In the genomic region with DNA sequence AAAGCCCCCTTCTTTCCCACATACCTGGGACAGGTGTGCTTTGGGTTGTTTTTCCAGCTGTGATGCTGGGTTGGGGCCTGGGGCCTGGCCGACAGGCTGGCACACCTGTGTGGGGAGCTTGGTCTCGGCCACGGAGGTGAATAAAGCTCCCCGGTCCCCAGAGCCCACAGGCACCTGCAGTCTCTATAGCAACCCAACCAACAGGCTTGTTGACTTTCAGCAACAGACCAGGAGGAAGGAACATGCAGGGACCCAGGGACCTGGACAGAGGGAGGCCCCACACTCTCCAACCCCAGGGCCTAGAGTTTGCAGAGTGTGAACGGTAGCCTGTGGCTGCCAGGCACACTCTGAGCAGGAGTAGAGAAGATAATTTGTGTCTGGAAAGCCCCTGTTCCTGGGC, we compare ENCODE assay signal across 13 cellular contexts. TPM values are rescaled to one million over a fixed set of nuclear protein-coding genes. Genes with fewer than 3 reads are reported as not detected.
DNase-seq lines count a peak whose midpoint lies in the region; TF ChIP-seq lines count a peak whose summit lies in the region.
"Had no signal": no experiment of that assay in that cellular context is flagged by ENCODE, and none has a peak within 500 bp of the region (broad histone marks: within the 10 kb centered on the region; RNA-seq: fewer than 3 reads in every experiment).

No MANE protein-coding gene starts in this region.

- H3K4ac ChIP-seq in mesenchymal stem cell (ENCODE audit: low read depth in 1 of 2, low read length in 2 of 2) = no peak overlapping the region

- no peak for TF ChIP-seq EP300 in transverse colon (IDR thresholded peaks at IDR 0.05; ENCODE audit: low read depth)

- H2AK5ac ChIP-seq in mesenchymal stem cell (ENCODE audit: low read length, severe bottlenecking) = no peak overlapping the region

- H4K8ac ChIP-seq in mesenchymal stem cell (ENCODE audit: low read length) = no peak overlapping the region

- DNase-seq in NCI-H510A treated with DMSO at 0.1 percent for 48 hours (lab: John Stamatoyannopoulos, UW) (peak; percentile 66), NCI-H510A (lab: John Stamatoyannopoulos, UW) (no peak), NCI-H526 treated with DMSO at 0.1 percent for 48 hours (lab: John Stamatoyannopoulos, UW) (peak; percentile 71), left kidney (ENCODE audit: low read depth, low spot score) (peak; percentile 53), transverse colon (peak; percentile 40), mesenchymal stem cell (no peak), activated T-cell treated with anti-CD3 and anti-CD28 coated beads for 4 hours (no peak)
- no peak for DNase-seq in activated CD8-positive, alpha-beta memory T cell treated with anti-CD3 and anti-CD28 coated beads, Interleukin-2, amount 50 U/mL, for 48 hours
- DNase-seq: activated gamma-delta T cell; CD4-positive, alpha-beta T cell; GF-D8; head of caudate nucleus had no signal

- no peak for TF ChIP-seq POLR2A in transverse colon (IDR thresholded peaks at IDR 0.05)

- H2BK12ac ChIP-seq in mesenchymal stem cell (ENCODE audit: low read length in 2 of 2) = no peak overlapping the region

- H3K4me3 ChIP-seq in transverse colon = no peak overlapping the region
- no peak overlapping the region for H3K4me3 ChIP-seq in mesenchymal stem cell (ENCODE audit: insufficient read depth in 1 of 2, low read depth in 1 of 2, low read length in 2 of 2)
- H3K4me3 ChIP-seq: A549 had no signal

- H3K36me3 ChIP-seq in transverse colon (no peaks in the 10 kb centered on the region), mesenchymal stem cell (ENCODE audit: control insufficient read depth in 1 of 2, insufficient read depth in 2 of 2, low read depth in 1 of 2, low read length in 2 of 2) (no peaks in the 10 kb centered on the region)

- no peak overlapping the region for H3K4me2 ChIP-seq in mesenchymal stem cell (ENCODE audit: low read length, poor library complexity, severe bottlenecking)
- H3K4me2 ChIP-seq: A549 had no signal

- H3K4me1 ChIP-seq in transverse colon (peaks cover 12 to 60% (median 22%) of the 10 kb centered on the region in 4 donors), mesenchymal stem cell (ENCODE audit: control insufficient read depth, insufficient read depth, low read depth, low read length) (peaks cover 8% of the 10 kb centered on the region)

- no peak overlapping the region for H2AFZ ChIP-seq in mesenchymal stem cell (ENCODE audit: low read depth, low read length)

- in situ Hi-C loops in transverse colon (cut with MboI; ENCODE audit: low pct_ligation_motif_present in 1 of 4, low pct_unique_long_range_greater_than_20kb in 1 of 4, low sequenced_read_pairs in 3 of 4) = no loop called here

- no peak overlapping the region for H2BK5ac ChIP-seq in mesenchymal stem cell (ENCODE audit: low read depth, low read length, poor library complexity, severe bottlenecking)

- H3K23ac ChIP-seq in mesenchymal stem cell (ENCODE audit: low read length in 2 of 2) = no peak overlapping the region

- no peak overlapping the region for H4K91ac ChIP-seq in mesenchymal stem cell (ENCODE audit: low read length)

- no peak overlapping the region for H3K9ac ChIP-seq in mesenchymal stem cell (ENCODE audit: low read length)

- 33% methylated on average over 5 of the region's 5 CpGs; no CpG with 5 or more reads in 1 of the 2 donors for WGBS in transverse colon (ENCODE audit: low coverage in 1 of 2), 2 donors
- 83% methylated on average over 5 of the region's 5 CpGs for WGBS in mesenchymal stem cell

- H3K9me3 ChIP-seq in transverse colon (no peaks in the 10 kb centered on the region), mesenchymal stem cell (ENCODE audit: control insufficient read depth, low read length) (no peaks in the 10 kb centered on the region)
- H3K9me3 ChIP-seq: A549 had no signal

- H3K27ac ChIP-seq in transverse colon (peak overlapping the region; percentile 88 to 91 (median 91)), mesenchymal stem cell (ENCODE audit: low read length, poor library complexity, severe bottlenecking) (no peak overlapping the region)
- H3K27ac ChIP-seq: A549 had no signal

- no peaks in the 10 kb centered on the region for H3K79me1 ChIP-seq in mesenchymal stem cell (replicated peaks; ENCODE audit: low read length, poor library complexity, severe bottlenecking)

- H3K18ac ChIP-seq in mesenchymal stem cell (ENCODE audit: low read depth in 1 of 2, low read length in 2 of 2) = no peak overlapping the region

- no peak overlapping the region for H2BK15ac ChIP-seq in mesenchymal stem cell (ENCODE audit: low read depth, poor library complexity, severe bottlenecking)

- intact Hi-C loops in transverse colon (cut with DNase I; ENCODE audit: low total_unique reads) = no loop called here

- no peak overlapping the region for H2BK120ac ChIP-seq in mesenchymal stem cell (ENCODE audit: low read depth, low read length)

- H3K27me3 ChIP-seq in transverse colon = no peaks in the 10 kb centered on the region
- no peaks in the 10 kb centered on the region for H3K27me3 ChIP-seq in mesenchymal stem cell (ENCODE audit: control insufficient read depth in 1 of 2, insufficient read depth in 1 of 2, low read length in 2 of 2)

- no peak for TF ChIP-seq CTCF in transverse colon (IDR thresholded peaks at IDR 0.05)

- no peak overlapping the region for H3K14ac ChIP-seq in mesenchymal stem cell (ENCODE audit: low read length in 2 of 2)

RNA-seq across cellular contexts. Expression of a gene that starts 14.7 kb away (rescaled TPM):
- 10 to 100 TPM; 27.8 to 42.6 (median 31.8) TPM for total RNA-seq in transverse colon
- 14.0 TPM for polyA plus RNA-seq in mesenchymal stem cell (2013, experiment 1 of 2)
- polyA plus RNA-seq in mesenchymal stem cell (2013, experiment 2 of 2) = 12.9 TPM

Comparison
In these comparisons a context has a peak if more than half of its experiments do, and no peak if none do; other contexts are left out.
1. DNase-seq: peak in NCI-H510A treated with DMSO at 0.1 percent for 48 hours (single experiment), NCI-H526 treated with DMSO at 0.1 percent for 48 hours (single experiment), left kidney (single experiment) and transverse colon (single experiment); none in NCI-H510A (single experiment), activated CD8-positive, alpha-beta memory T cell treated with anti-CD3 and anti-CD28 coated beads, Interleukin-2, amount 50 U/mL, for 48 hours (single experiment), mesenchymal stem cell (single experiment) and activated T-cell treated with anti-CD3 and anti-CD28 coated beads for 4 hours (single experiment).